ENCODE assay signal across 14 cellular contexts in genomic region chr7:5596896-5597246, GRCh38. TPM values are rescaled to one million over a fixed set of nuclear protein-coding genes. Genes with fewer than 3 reads are reported as not detected.
DNase-seq lines count a peak whose midpoint lies in the region; ATAC-seq, FAIRE-seq and TF ChIP-seq lines count a peak whose summit lies in the region.
"Had no signal": no experiment of that assay in that cellular context is flagged by ENCODE, and none has a peak within 500 bp of the region (broad histone marks: within the 10 kb centered on the region; RNA-seq: fewer than 3 reads in every experiment).

No MANE protein-coding gene starts in this region.

- peaks cover 22% of the 10 kb centered on the region for H3K4me1 Mint-ChIP-seq in activated CD4-positive, alpha-beta T cell treated with anti-CD3 and anti-CD28 coated beads, Interleukin-2, amount 10 ng/mL, durations not matched to agents 24 days and 14 days
- peaks cover 31% of the 10 kb centered on the region for H3K4me1 Mint-ChIP-seq in astrocyte (ENCODE audit: low read depth, unreplicated experiment)

- peak overlapping the region; percentile 98 for H3K4me2 ChIP-seq in astrocyte (ENCODE audit: low read length)

- peak overlapping the region; percentile 83 for H3K27ac Mint-ChIP-seq in activated CD4-positive, alpha-beta T cell treated with anti-CD3 and anti-CD28 coated beads, Interleukin-2, amount 10 ng/mL, durations not matched to agents 24 days and 14 days
- H3K27ac Mint-ChIP-seq in astrocyte (ENCODE audit: unreplicated experiment): peak overlapping the region; percentile 92
- H3K27ac Mint-ChIP-seq: memory B cell had no signal

- intact Hi-C loops in activated CD4-positive, alpha-beta T cell treated with anti-CD3 and anti-CD28 coated beads, Interleukin-2, amount 10 ng/mL, durations not matched to agents 24 days and 14 days (cut with micrococcal nuclease): no loop called here
- intact Hi-C loops in heart right ventricle (cut with DNase I): loop anchor here in 3 of 10 donors (2.0 to 5.0 kb wide), 3 partner anchors 35 to 40 kb away; no protein-coding TSS in a partner anchor

- H3K9me3 ChIP-seq in astrocyte (ENCODE audit: insufficient read depth, low read depth, low read length) (no peaks in the 10 kb centered on the region), iPS-20b (ENCODE audit: insufficient read depth, low read depth, low read length) (no peaks in the 10 kb centered on the region), heart right ventricle (no peaks in the 10 kb centered on the region)
- H3K9me3 ChIP-seq: tibial nerve had no signal

- TF ChIP-seq CTCF in astrocyte (IDR thresholded peaks at IDR 0.05; ENCODE audit: insufficient read depth, low read depth, low read length) (no peak), GM13977 (IDR thresholded peaks at IDR 0.05; ENCODE audit: extremely low read depth, insufficient read depth, missing control alignments) (no peak), heart right ventricle (IDR thresholded peaks at IDR 0.05) (no peak)

- H3K4me3 ChIP-seq in astrocyte (ENCODE audit: insufficient read depth, low read depth, low read length) (peak overlapping the region; percentile 88), iPS-20b (ENCODE audit: low read length) (peak overlapping the region; percentile 88), heart right ventricle (peak overlapping the region in 1 of 10 donors; percentile 75)

- no peaks in the 10 kb centered on the region for H3K9me3 Mint-ChIP-seq in activated CD4-positive, alpha-beta T cell treated with anti-CD3 and anti-CD28 coated beads, Interleukin-2, amount 10 ng/mL, durations not matched to agents 24 days and 14 days
- H3K9me3 Mint-ChIP-seq in astrocyte (ENCODE audit: unreplicated experiment): no peaks in the 10 kb centered on the region
- H3K9me3 Mint-ChIP-seq: memory B cell had no signal

- H3K9ac ChIP-seq in astrocyte (ENCODE audit: low read length): peak overlapping the region; percentile 85
- peak overlapping the region; percentile 89; the same call in 1 of the 2 replicates for H3K9ac ChIP-seq in iPS-20b (ENCODE audit: low read depth, low read length)

- no peaks in the 10 kb centered on the region for H3K27me3 ChIP-seq in astrocyte (ENCODE audit: insufficient read depth, low read length)
- H3K27me3 ChIP-seq in iPS-20b (ENCODE audit: insufficient read depth, low read length): peaks cover 16% of the 10 kb centered on the region
- peaks cover 0 to 43% (median 6%) of the 10 kb centered on the region in 7 donors for H3K27me3 ChIP-seq in heart right ventricle

- peaks cover 10% of the 10 kb centered on the region for H3K27me3 Mint-ChIP-seq in activated CD4-positive, alpha-beta T cell treated with anti-CD3 and anti-CD28 coated beads, Interleukin-2, amount 10 ng/mL, durations not matched to agents 24 days and 14 days
- no peaks in the 10 kb centered on the region for H3K27me3 Mint-ChIP-seq in astrocyte (ENCODE audit: low read depth, unreplicated experiment)

- H3K79me2 ChIP-seq in astrocyte (ENCODE audit: insufficient read depth, low read length): peaks cover 91% of the 10 kb centered on the region

- no peak overlapping the region for H2AFZ ChIP-seq in astrocyte (ENCODE audit: low read depth, low read length)

- H3K4me1 ChIP-seq in astrocyte (ENCODE audit: insufficient read depth, low read length): peaks cover 37% of the 10 kb centered on the region
- peaks cover 21% of the 10 kb centered on the region for H3K4me1 ChIP-seq in iPS-20b (ENCODE audit: insufficient read depth, low read length)
- peaks cover 3 to 74% (median 48%) of the 10 kb centered on the region in 9 donors for H3K4me1 ChIP-seq in heart right ventricle

- 81 to 89% methylated on average over 4 of the region's 4 CpGs for WGBS in heart right ventricle, 2 donors

- ATAC-seq in heart right ventricle: no peak

- H3K27ac ChIP-seq in astrocyte (ENCODE audit: low read depth, low read length) (peak overlapping the region; percentile 73), iPS-20b (ENCODE audit: low read length) (no peak overlapping the region), temporal lobe (ENCODE audit: low read depth, low read length) (peak overlapping the region; percentile 68), heart right ventricle (peak overlapping the region in 5 of 10 donors; percentile 34 to 82 (median 49))

- in situ Hi-C loops in GM13977 (cut with MboI; ENCODE audit: low pct_unique_long_range_greater_than_20kb, low sequenced_read_pairs, unreplicated experiment): no loop called here

- peaks cover 75% of the 10 kb centered on the region for H4K20me1 ChIP-seq in astrocyte (ENCODE audit: insufficient read depth, low read length)

- H3K36me3 ChIP-seq in astrocyte (ENCODE audit: insufficient read depth, low read length) (no peaks in the 10 kb centered on the region), iPS-20b (ENCODE audit: insufficient read depth, low read depth, low read length) (peaks cover 10% of the 10 kb centered on the region), heart right ventricle (no peaks in the 10 kb centered on the region)
- H3K36me3 ChIP-seq: tibial nerve had no signal

- no peak for FAIRE-seq in astrocyte (lab: Jason Lieb, UNC)
- FAIRE-seq: A204.1 had no signal

- peak overlapping the region; percentile 84 for H3K4me3 Mint-ChIP-seq in activated CD4-positive, alpha-beta T cell treated with anti-CD3 and anti-CD28 coated beads, Interleukin-2, amount 10 ng/mL, durations not matched to agents 24 days and 14 days
- peak overlapping the region; percentile 97 for H3K4me3 Mint-ChIP-seq in astrocyte (ENCODE audit: unreplicated experiment)
- H3K4me3 Mint-ChIP-seq: memory B cell had no signal

- peaks cover 2% of the 10 kb centered on the region for H3K36me3 Mint-ChIP-seq in activated CD4-positive, alpha-beta T cell treated with anti-CD3 and anti-CD28 coated beads, Interleukin-2, amount 10 ng/mL, durations not matched to agents 24 days and 14 days (ENCODE audit: low read depth)
- peaks cover 22% of the 10 kb centered on the region for H3K36me3 Mint-ChIP-seq in astrocyte (ENCODE audit: low read depth, unreplicated experiment)
- H3K36me3 Mint-ChIP-seq: memory B cell had no signal

- no peak for DNase-seq in activated CD4-positive, alpha-beta T cell treated with anti-CD3 and anti-CD28 coated beads, Interleukin-2, amount 10 ng/mL, durations not matched to agents 24 days and 14 days
- DNase-seq in activated CD4-positive, alpha-beta T cell treated with anti-CD3 and anti-CD28 coated beads for 1 hour: no peak
- DNase-seq in astrocyte (ENCODE audit: low read depth) (no peak), GM13977 (ENCODE audit: low spot score) (no peak), heart right ventricle (no peak)
- no peak for DNase-seq in stimulated activated CD4-positive, alpha-beta T cell treated with anti-CD3 and anti-CD28 coated beads, Interleukin-2, amount 100 ng/mL, for 48 hours
- DNase-seq: activated naive CD4-positive, alpha-beta T cell; MM.1S; stimulated activated CD4-positive, alpha-beta T cell treated with anti-CD3 and anti-CD28 coated beads, Interleukin-12 subunit alpha, Interleukin-12 subunit beta, amount 100 ng/mL, for 4 hours had no signal

RNA-seq across cellular contexts. Expression of gene FSCN1, which starts 4.3 kb away (rescaled TPM):
- total RNA-seq in activated CD4-positive, alpha-beta T cell treated with anti-CD3 and anti-CD28 coated beads, Interleukin-2, amount 10 ng/mL, durations not matched to agents 24 days and 14 days: 39.3 and 41.2 TPM in 2 replicates
- 629 and 685 TPM in 2 replicates for total RNA-seq in astrocyte
- total RNA-seq in temporal lobe: 151 TPM
- total RNA-seq in heart right ventricle: 10 to 100 TPM in 7 of 10 donors, 1 to 10 TPM in 3; 7.9 to 42.6 (median 15.9) TPM
- polyA plus RNA-seq in heart right ventricle: 10 to 100 TPM in 1 of 2 donors, 1 to 10 TPM in 1; 6.9 to 24.0 TPM
